In genomic region chr11:103904324-103904667, GRCh38 we compare ENCODE assay signal across 17 cellular contexts.
DNase-seq lines count a peak whose midpoint lies in the region; ATAC-seq and TF ChIP-seq lines count a peak whose summit lies in the region.
"Had no signal": no experiment of that assay in that cellular context is flagged by ENCODE, and none has a peak within 500 bp of the region (broad histone marks: within the 10 kb centered on the region; RNA-seq: fewer than 3 reads in every experiment).

No MANE protein-coding gene starts in this region.

- H3K56ac ChIP-seq in IMR-90 (ENCODE audit: extremely low read depth, insufficient read depth, low read length) = no peak overlapping the region

- no CpG with 5 or more reads among the region's 3 CpGs for WGBS in IMR-90 (ENCODE audit: extremely low coverage in 2 of 2, insufficient read length in 1 of 2), 2 experiments

- no TSS peak for BruUV-seq in IMR-90 (replicated peaks; lab: Mats Ljungman, UMichigan)

- no peaks in the 10 kb centered on the region for H3K79me2 ChIP-seq in GM23338 (replicated peaks; ENCODE audit: insufficient read depth)

- no peak overlapping the region for H2AK9ac ChIP-seq in IMR-90 (replicated peaks; ENCODE audit: low read depth, low read length, poor library complexity)

- peaks cover 9% of the 10 kb centered on the region; the same call in 1 of the 2 replicates for H3K9me2 ChIP-seq in GM23338 (ENCODE audit: insufficient read depth)
- H3K9me2 ChIP-seq: SK-N-SH had no signal

- CTCF ChIA-PET in IMR-90 (lab: Yijun Ruan, JAX) = no interaction called here

- no peak overlapping the region for H4K91ac ChIP-seq in IMR-90 (ENCODE audit: insufficient read depth, low read depth, low read length)

- no peaks in the 10 kb centered on the region for H3F3A ChIP-seq in GM23338 (replicated peaks; ENCODE audit: low read depth)

- TF ChIP-seq CTCF in GM20000 (IDR thresholded peaks at IDR 0.05; ENCODE audit: extremely low read depth, missing control alignments) (no peak), IMR-90 (conservative IDR thresholded peaks at IDR 0.05; ENCODE audit: low read depth, low read length) (no peak), GM23338 (conservative IDR thresholded peaks at IDR 0.05; ENCODE audit: low read depth in 2 of 2) (no peak)

- peak; percentile 21 for DNase-seq in GM20000 (ENCODE audit: low spot score)
- no peak for DNase-seq in IMR-90
- DNase-seq in HuH-7.5 (ENCODE audit: low spot score) = no peak
- no peak for DNase-seq in GM23338 (ENCODE audit: low spot score)
- no peak for DNase-seq in SK-N-DZ (ENCODE audit: low spot score)
- DNase-seq in germinal center (ENCODE audit: low spot score) = no peak
- DNase-seq: activated CD8-positive, alpha-beta T cell treated with anti-CD3 and anti-CD28 coated beads for 36 hours; adrenal gland; CD4-positive, alpha-beta memory T cell; head of caudate nucleus; lower lobe of right lung; NCI-H446 treated with DMSO at 0.1 percent for 48 hours; SK-N-SH had no signal

- peak; percentile 89 for ATAC-seq in GM18502 (IDR thresholded peaks at IDR 0.05; ENCODE audit: poor library complexity, unreplicated experiment)
- ATAC-seq in HG02970 (IDR thresholded peaks at IDR 0.05; ENCODE audit: low FRiP score, unreplicated experiment) = peak; percentile 89
- ATAC-seq in IMR-90 (ENCODE audit: low read depth) = no peak
- no peak for ATAC-seq in GM23338
- ATAC-seq: activated CD8-positive, alpha-beta T cell treated with anti-CD3 and anti-CD28 coated beads for 36 hours; lower lobe of right lung had no signal

- no peaks in the 10 kb centered on the region for H3K36me3 Mint-ChIP-seq in GM23338 (ENCODE audit: low read depth)
- H3K36me3 Mint-ChIP-seq: CD4-positive, alpha-beta memory T cell had no signal

- H2BK120ac ChIP-seq in IMR-90 (ENCODE audit: low read depth, low read length) = no peak overlapping the region

- H4K5ac ChIP-seq in IMR-90 (ENCODE audit: low read depth, low read length) = no peak overlapping the region

- H3K27ac Mint-ChIP-seq in GM23338 = no peak overlapping the region
- H3K27ac Mint-ChIP-seq: activated CD8-positive, alpha-beta T cell treated with anti-CD3 and anti-CD28 coated beads for 36 hours; CD4-positive, alpha-beta memory T cell; progenitor cell of endocrine pancreas had no signal

- no peak overlapping the region for H2BK15ac ChIP-seq in IMR-90 (ENCODE audit: low read depth, low read length)

- H3K9me1 ChIP-seq in IMR-90 (ENCODE audit: insufficient read depth, low read length) = no peaks in the 10 kb centered on the region

- no peak overlapping the region for H3K9ac ChIP-seq in IMR-90 (ENCODE audit: low read depth, low read length)
- H3K9ac ChIP-seq: SK-N-SH had no signal

- peaks cover 2% of the 10 kb centered on the region; the same call in 1 of the 3 replicates for H3K9me3 Mint-ChIP-seq in GM23338
- H3K9me3 Mint-ChIP-seq: activated CD8-positive, alpha-beta T cell treated with anti-CD3 and anti-CD28 coated beads for 36 hours had no signal

- H4K8ac ChIP-seq in IMR-90 (ENCODE audit: low read depth in 2 of 2, low read length in 2 of 2) = no peak overlapping the region

- no peak overlapping the region for H3K18ac ChIP-seq in IMR-90 (ENCODE audit: low read depth, low read length)

- H3K4me2 ChIP-seq in IMR-90 (ENCODE audit: low read depth, low read length) (no peak overlapping the region), GM23338 (no peak overlapping the region)
- H3K4me2 ChIP-seq: SK-N-SH had no signal

- H3K36me3 ChIP-seq in IMR-90 (ENCODE audit: control insufficient read depth, insufficient read depth, low read length) (no peaks in the 10 kb centered on the region), GM23338 (ENCODE audit: insufficient read depth) (no peaks in the 10 kb centered on the region)
- H3K36me3 ChIP-seq: adrenal gland, lower lobe of right lung, thoracic aorta had no signal

- H3K4me1 ChIP-seq in IMR-90 (ENCODE audit: control insufficient read depth, insufficient read depth, low read length) (no peaks in the 10 kb centered on the region), GM23338 (ENCODE audit: insufficient read depth) (no peaks in the 10 kb centered on the region)

- H3K4me3 ChIP-seq in IMR-90 (ENCODE audit: insufficient read depth, low read depth, low read length) (no peak overlapping the region), GM23338 (no peak overlapping the region)
- H3K4me3 ChIP-seq: adrenal gland, lower lobe of right lung, thoracic aorta had no signal

- in situ Hi-C loops in IMR-90 (cut with MboI; ENCODE audit: low sequenced_read_pairs) = no loop called here

- H3K4me3 Mint-ChIP-seq in GM23338 = no peak overlapping the region
- H3K4me3 Mint-ChIP-seq: activated CD8-positive, alpha-beta T cell treated with anti-CD3 and anti-CD28 coated beads for 36 hours; CD4-positive, alpha-beta memory T cell had no signal

- no peak overlapping the region for H3K23ac ChIP-seq in IMR-90 (ENCODE audit: low read depth, low read length)

- H2BK5ac ChIP-seq in IMR-90 (ENCODE audit: low read depth, low read length, poor library complexity, severe bottlenecking) = no peak overlapping the region

- no peaks in the 10 kb centered on the region for H4K20me1 ChIP-seq in IMR-90 (ENCODE audit: insufficient read depth, low read length)
- no peaks in the 10 kb centered on the region for H4K20me1 ChIP-seq in GM23338 (replicated peaks; ENCODE audit: insufficient read depth)

- no peaks in the 10 kb centered on the region for H3K27me3 Mint-ChIP-seq in GM23338 (ENCODE audit: insufficient read depth, low read depth, poor library complexity)
- H3K27me3 Mint-ChIP-seq: activated CD8-positive, alpha-beta T cell treated with anti-CD3 and anti-CD28 coated beads for 36 hours; CD4-positive, alpha-beta memory T cell; progenitor cell of endocrine pancreas had no signal

- H3K4me1 Mint-ChIP-seq in GM23338 = no peaks in the 10 kb centered on the region

- TF ChIP-seq POLR2A in IMR-90 (IDR thresholded peaks at IDR 0.05; ENCODE audit: low read depth, low read length) = no peak

- no peak for TF ChIP-seq RAD21 in IMR-90 (IDR thresholded peaks at IDR 0.05; ENCODE audit: low read length)

- H2AK5ac ChIP-seq in IMR-90 (ENCODE audit: low read depth, low read length) = no peak overlapping the region

- dilution Hi-C loops in IMR-90 (cut with HindIII; ENCODE audit: low sequenced_read_pairs, unreplicated experiment) = no loop called here

- no peak overlapping the region for H3K27ac ChIP-seq in IMR-90 (ENCODE audit: insufficient read depth, low read length)
- no peak overlapping the region for H3K27ac ChIP-seq in GM23338 (ENCODE audit: low read depth)
- H3K27ac ChIP-seq: adrenal gland, lower lobe of right lung, thoracic aorta had no signal

- POLR2A ChIA-PET in IMR-90 (lab: Charles Lee; ENCODE audit: unreplicated experiment) = no interaction called here

- H3K9me3 ChIP-seq in IMR-90 (ENCODE audit: control insufficient read depth, insufficient read depth, low read length) = no peaks in the 10 kb centered on the region
- H3K9me3 ChIP-seq: adrenal gland, lower lobe of right lung, SK-N-SH, thoracic aorta had no signal

- H2AFZ ChIP-seq in IMR-90 (replicated peaks; ENCODE audit: low read length, poor library complexity) (no peak overlapping the region), GM23338 (no peak overlapping the region)

- H2BK20ac ChIP-seq in IMR-90 (ENCODE audit: low read depth, low read length) = 0 out of 2 replicates have a peak overlapping the region, but pooled peaks have one; percentile 5

- intact Hi-C loops in IMR-90 (cut with micrococcal nuclease) = no loop called here

- H3K14ac ChIP-seq in IMR-90 (replicated peaks; ENCODE audit: low read depth, low read length) = no peak overlapping the region

- no peak overlapping the region for H3K4ac ChIP-seq in IMR-90 (ENCODE audit: low read depth, low read length)

- no peaks in the 10 kb centered on the region for H3K79me1 ChIP-seq in IMR-90 (ENCODE audit: low read depth in 1 of 2, low read length in 2 of 2)

- H3K27me3 ChIP-seq in IMR-90 (ENCODE audit: control insufficient read depth, insufficient read depth, low read length) = no peaks in the 10 kb centered on the region
- no peaks in the 10 kb centered on the region for H3K27me3 ChIP-seq in GM23338 (ENCODE audit: insufficient read depth)
- H3K27me3 ChIP-seq: adrenal gland had no signal

TF ChIP-seq in IMR-90, 13 proteins besides CTCF, POLR2A, EP300 and RAD21 (continues in another document):
- TF ChIP-seq, protein P1, sequence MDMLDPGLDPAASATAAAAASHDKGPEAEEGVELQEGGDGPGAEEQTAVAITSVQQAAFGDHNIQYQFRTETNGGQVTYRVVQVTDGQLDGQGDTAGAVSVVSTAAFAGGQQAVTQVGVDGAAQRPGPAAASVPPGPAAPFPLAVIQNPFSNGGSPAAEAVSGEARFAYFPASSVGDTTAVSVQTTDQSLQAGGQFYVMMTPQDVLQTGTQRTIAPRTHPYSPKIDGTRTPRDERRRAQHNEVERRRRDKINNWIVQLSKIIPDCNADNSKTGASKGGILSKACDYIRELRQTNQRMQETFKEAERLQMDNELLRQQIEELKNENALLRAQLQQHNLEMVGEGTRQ (IDR thresholded peaks at IDR 0.05; ENCODE audit: low read depth, low read length) = no peak
- TF ChIP-seq RCOR1 (IDR thresholded peaks at IDR 0.05; ENCODE audit: insufficient replicate concordance, low read length) (no peak), CEBPB (IDR thresholded peaks at IDR 0.05; ENCODE audit: low read depth, low read length) (no peak), MXI1 (IDR thresholded peaks at IDR 0.05; ENCODE audit: borderline replicate concordance, low read depth, low read length) (no peak), NFE2L2 (IDR thresholded peaks at IDR 0.05; ENCODE audit: low read depth, low read length) (no peak), RFX5 (IDR thresholded peaks at IDR 0.05; ENCODE audit: low read depth, low read length) (no peak), CHD1 (IDR thresholded peaks at IDR 0.05; ENCODE audit: low read depth, low read length) (no peak)

TF ChIP-seq in GM23338, 12 proteins besides CTCF, POLR2A, EP300 and RAD21:
- no peak for TF ChIP-seq JUNB (IDR thresholded peaks at IDR 0.05; ENCODE audit: unreplicated experiment)

Comparison
In these comparisons a context has a peak if more than half of its experiments do, and no peak if none do; other contexts are left out.
1. ATAC-seq: peak in GM18502 (single experiment) and HG02970 (single experiment); none in IMR-90 (single experiment) and GM23338 (single experiment).